Comparison of ENCODE assay signal across 8 cellular contexts in the genomic region with DNA sequence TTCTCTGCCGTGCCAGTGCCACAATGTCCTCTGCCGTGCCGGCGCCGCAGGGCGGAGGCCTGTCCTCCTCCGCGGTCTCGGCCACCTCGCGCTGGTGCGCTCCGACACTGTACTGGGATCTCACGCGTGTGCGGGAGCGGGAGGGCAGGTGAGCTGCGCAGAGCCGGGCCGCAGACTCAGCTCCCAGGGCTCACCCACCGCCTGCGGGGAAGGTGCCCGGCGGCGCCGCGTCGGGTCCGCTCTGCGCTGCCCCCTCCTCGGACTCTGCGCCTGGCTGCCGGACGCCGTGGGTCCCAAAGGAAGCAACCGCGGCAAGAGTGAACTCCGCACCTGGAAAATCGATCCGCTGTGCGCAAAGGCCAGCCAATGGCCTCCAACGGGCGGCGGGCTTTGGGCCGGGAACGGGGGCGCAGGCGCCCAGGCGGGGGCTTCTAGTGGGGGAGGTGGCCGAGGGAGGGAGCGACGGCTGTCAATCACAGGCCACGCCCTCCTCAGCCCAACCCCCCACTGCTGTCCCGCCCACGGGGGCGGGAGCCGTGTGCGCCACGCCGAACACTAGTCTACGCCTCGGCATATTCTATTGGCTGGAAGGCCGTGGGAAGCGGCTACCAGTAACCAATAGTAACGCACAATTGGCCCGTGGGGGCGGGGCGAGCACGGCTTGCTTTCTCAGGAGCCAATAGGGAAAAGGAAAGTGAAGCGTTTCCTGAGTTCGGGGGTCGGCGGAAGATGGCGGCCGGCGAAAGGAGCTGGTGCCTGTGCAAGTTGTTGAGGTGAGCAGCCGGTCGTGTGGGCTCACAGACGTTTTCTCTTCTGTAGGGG. TPM values are rescaled to one million over a fixed set of nuclear protein-coding genes. Genes with fewer than 3 reads are reported as not detected.
DNase-seq lines count a peak whose midpoint lies in the region; ATAC-seq and TF ChIP-seq lines count a peak whose summit lies in the region.

Gene ALG11 (plus strand): TSS at position 709 of the 822 bp plus-strand sequence. CDS start 21 bp downstream, at position 730.

- peak within 1 kb of the TSS; percentile 94 for H3K27ac Mint-ChIP-seq in activated CD4-positive, alpha-beta T cell treated with anti-CD3 and anti-CD28 coated beads, Interleukin-2, amount 10 ng/mL, durations not matched to agents 7 days and 5 days
- peak within 1 kb of the TSS; percentile 95 for H3K27ac Mint-ChIP-seq in dendritic cell treated with granulocyte-macrophage colony-stimulating factor and Interleukin-4, amounts not matched to agents 40 ng/mL and 50 ng/mL, for 4 days

- H3K4me3 Mint-ChIP-seq in activated CD4-positive, alpha-beta T cell treated with anti-CD3 and anti-CD28 coated beads, Interleukin-2, amount 10 ng/mL, durations not matched to agents 7 days and 5 days: peak within 1 kb of the TSS; percentile 98
- H3K4me3 Mint-ChIP-seq in dendritic cell treated with granulocyte-macrophage colony-stimulating factor and Interleukin-4, amounts not matched to agents 40 ng/mL and 50 ng/mL, for 4 days: peak within 1 kb of the TSS; percentile 97

- peaks cover 18% of the 10 kb centered on the region for H3K4me1 ChIP-seq in BLaER1
- peaks cover 14 to 29% of the 10 kb centered on the region in 2 donors for H3K4me1 ChIP-seq in left lung

- CTCF ChIA-PET in activated CD4-positive, alpha-beta T cell treated with anti-CD3 and anti-CD28 coated beads, Interleukin-2, amount 10 ng/mL, durations not matched to agents 7 days and 5 days (lab: Charles Lee): interaction anchor here (0.7 kb wide), 1 partner anchor 116 kb away, joined by 3 read pairs; no protein-coding TSS in a partner anchor

- H3K27me3 ChIP-seq in BLaER1 (peaks cover 33% of the 10 kb centered on the region), left lung (peaks cover 0 to 26% of the 10 kb centered on the region in 2 donors)

- H3K4me2 ChIP-seq in BLaER1: peak within 1 kb of the TSS; percentile 100

- H3K36me3 Mint-ChIP-seq in activated CD4-positive, alpha-beta T cell treated with anti-CD3 and anti-CD28 coated beads, Interleukin-2, amount 10 ng/mL, durations not matched to agents 7 days and 5 days (ENCODE audit: low read depth): peaks cover 11% of the 10 kb centered on the region
- peaks cover 29% of the 10 kb centered on the region for H3K36me3 Mint-ChIP-seq in dendritic cell treated with granulocyte-macrophage colony-stimulating factor and Interleukin-4, amounts not matched to agents 40 ng/mL and 50 ng/mL, for 4 days (ENCODE audit: low read depth)

- intact Hi-C loops in dendritic cell treated with granulocyte-macrophage colony-stimulating factor and Interleukin-4, amounts not matched to agents 40 ng/mL and 50 ng/mL, for 4 days (cut with micrococcal nuclease): loop anchor here (5.0 kb wide), 3 partner anchors 115 to 440 kb away; partner anchors contain the start of genes NEK5 and VPS36
- intact Hi-C loops in left lung (cut with DNase I): no loop called here

- H3K36me3 ChIP-seq in BLaER1: peaks cover 21% of the 10 kb centered on the region
- peaks cover 0 to 12% of the 10 kb centered on the region in 2 donors for H3K36me3 ChIP-seq in left lung

- POLR2A ChIA-PET in activated CD4-positive, alpha-beta T cell treated with anti-CD3 and anti-CD28 coated beads, Interleukin-2, amount 10 ng/mL, durations not matched to agents 7 days and 5 days (lab: Charles Lee): interaction anchor here (0.7 kb wide), 1 partner anchor 31 kb away, joined by 4 read pairs; no protein-coding TSS in a partner anchor

- TF ChIP-seq CTCF in left lung (IDR thresholded peaks at IDR 0.05): no peak

- H3K4me1 Mint-ChIP-seq in activated CD4-positive, alpha-beta T cell treated with anti-CD3 and anti-CD28 coated beads, Interleukin-2, amount 10 ng/mL, durations not matched to agents 7 days and 5 days: peaks cover 13% of the 10 kb centered on the region
- H3K4me1 Mint-ChIP-seq in dendritic cell treated with granulocyte-macrophage colony-stimulating factor and Interleukin-4, amounts not matched to agents 40 ng/mL and 50 ng/mL, for 4 days (ENCODE audit: low read depth): peaks cover 17% of the 10 kb centered on the region

- peaks cover 27% of the 10 kb centered on the region for H4K20me1 ChIP-seq in BLaER1

- H3K9ac ChIP-seq in BLaER1: peak within 1 kb of the TSS; percentile 79

- H3K9me3 Mint-ChIP-seq in activated CD4-positive, alpha-beta T cell treated with anti-CD3 and anti-CD28 coated beads, Interleukin-2, amount 10 ng/mL, durations not matched to agents 7 days and 5 days: no peaks in the 10 kb centered on the region
- no peaks in the 10 kb centered on the region for H3K9me3 Mint-ChIP-seq in dendritic cell treated with granulocyte-macrophage colony-stimulating factor and Interleukin-4, amounts not matched to agents 40 ng/mL and 50 ng/mL, for 4 days

- H3K4me3 ChIP-seq in BLaER1: peak within 1 kb of the TSS; percentile 90
- peak within 1 kb of the TSS; percentile 95 to 98 for H3K4me3 ChIP-seq in left lung

- peaks cover 32% of the 10 kb centered on the region for H3K27me3 Mint-ChIP-seq in activated CD4-positive, alpha-beta T cell treated with anti-CD3 and anti-CD28 coated beads, Interleukin-2, amount 10 ng/mL, durations not matched to agents 7 days and 5 days
- H3K27me3 Mint-ChIP-seq in dendritic cell treated with granulocyte-macrophage colony-stimulating factor and Interleukin-4, amounts not matched to agents 40 ng/mL and 50 ng/mL, for 4 days: peaks cover 35% of the 10 kb centered on the region

- H3K27ac ChIP-seq in BLaER1: peak within 1 kb of the TSS; percentile 61
- H3K27ac ChIP-seq in left lung: peak within 1 kb of the TSS; percentile 45 to 48

- peak; percentile 100 for ATAC-seq in GM19328 (IDR thresholded peaks at IDR 0.05; ENCODE audit: unreplicated experiment)
- peak; percentile 99 for ATAC-seq in HG03520 (IDR thresholded peaks at IDR 0.05; ENCODE audit: unreplicated experiment)
- peak; percentile 100 for ATAC-seq in left lung

- H3K9me3 ChIP-seq in BLaER1 (peaks cover 6% of the 10 kb centered on the region), left lung (no peaks in the 10 kb centered on the region)

- DNase-seq in NCI-H69 (lab: John Stamatoyannopoulos, UW): peak; percentile 96
- DNase-seq in activated CD4-positive, alpha-beta T cell treated with anti-CD3 and anti-CD28 coated beads, Interleukin-2, amount 10 ng/mL, durations not matched to agents 7 days and 5 days: peak; percentile 100
- DNase-seq in left lung: peak; percentile 97 to 99
- peak; percentile 99 for DNase-seq in stimulated activated CD4-positive, alpha-beta T cell treated with anti-CD3 and anti-CD28 coated beads, Interleukin-2, amount 100 ng/mL, for 48 hours

RNA-seq across cellular contexts. Expression of gene ALG11, which starts in this region (rescaled TPM):
- total RNA-seq in activated CD4-positive, alpha-beta T cell treated with anti-CD3 and anti-CD28 coated beads, Interleukin-2, amount 10 ng/mL, durations not matched to agents 7 days and 5 days: 10 to 100 TPM; 31.1 to 31.7 TPM
- total RNA-seq in left lung: 10 to 100 TPM; 31.2 to 31.9 TPM

Comparison
In these comparisons a context has a peak if more than half of its experiments do, and no peak if none do; other contexts are left out.
1. Peak in every context shown above with its lines: DNase-seq, ATAC-seq, H3K4me3 ChIP-seq and H3K27ac ChIP-seq.